Comparison of ENCODE assay signal across 8 cellular contexts in genomic region chr2:42169100-42169868, GRCh38. TPM values are rescaled to one million over a fixed set of nuclear protein-coding genes. Genes with fewer than 3 reads are reported as not detected.
DNase-seq lines count a peak whose midpoint lies in the region; ATAC-seq and TF ChIP-seq lines count a peak whose summit lies in the region.

EML4 (plus strand) TSS chr2:42169353; CDS start chr2:42169612, 259 bp downstream.

- DNase-seq in DMS53 treated with DMSO at 0.1 percent for 48 hours (lab: John Stamatoyannopoulos, UW; ENCODE audit: unreplicated experiment) = peak; percentile 45
- peak; percentile 84 for DNase-seq in RKO (ENCODE audit: low spot score)
- peak; percentile 86 for DNase-seq in activated T-helper 1 cell treated with Interleukin-2 at 50 U/mL for 16 hours (ENCODE audit: low read depth)
- peak; percentile 86 for DNase-seq in fibroblast of gingiva (ENCODE audit: low read depth)
- DNase-seq in naive B cell = peak; percentile 92
- peak; percentile 98 for DNase-seq in stimulated activated effector memory CD8-positive, alpha-beta T cell treated with anti-CD3 and anti-CD28 coated beads, Interleukin-12 subunit alpha, Interleukin-12 subunit beta, amount 100 ng/mL, for 72 hours (ENCODE audit: low spot score in 2 of 2)

- peaks cover 47% of the 10 kb centered on the region for H3K4me1 ChIP-seq in KMS-11 (ENCODE audit: low read depth, poor library complexity, severe bottlenecking)

- H3K4me3 ChIP-seq in KMS-11 (IDR thresholded peaks at IDR 0.05; ENCODE audit: insufficient read depth, low read depth, low read length) = peak within 1 kb of the TSS; percentile 99

- H3K9me3 Mint-ChIP-seq in naive B cell = no peaks in the 10 kb centered on the region
- no peaks in the 10 kb centered on the region for H3K9me3 Mint-ChIP-seq in stimulated activated effector memory CD8-positive, alpha-beta T cell treated with anti-CD3 and anti-CD28 coated beads, Interleukin-12 subunit alpha, Interleukin-12 subunit beta, amount 100 ng/mL, for 72 hours

- peak within 1 kb of the TSS; percentile 51 for H3K27ac ChIP-seq in KMS-11

- no peak for TF ChIP-seq CTCF in KMS-11 (conservative IDR thresholded peaks at IDR 0.05; ENCODE audit: low read depth, low read length)

- peaks cover 5 to 22% (median 16%) of the 10 kb centered on the region in 3 donors for H3K4me1 Mint-ChIP-seq in naive B cell
- peaks cover 10% of the 10 kb centered on the region for H3K4me1 Mint-ChIP-seq in stimulated activated effector memory CD8-positive, alpha-beta T cell treated with anti-CD3 and anti-CD28 coated beads, Interleukin-12 subunit alpha, Interleukin-12 subunit beta, amount 100 ng/mL, for 72 hours

- H3K27me3 ChIP-seq in KMS-11 (ENCODE audit: insufficient read depth, low read depth) = no peaks in the 10 kb centered on the region

- no peaks in the 10 kb centered on the region for H3K36me3 ChIP-seq in KMS-11 (ENCODE audit: insufficient read depth)

- peak within 1 kb of the TSS in 1 of 8 donors; percentile 33 for H3K4me3 Mint-ChIP-seq in naive B cell
- no peak within 1 kb of the TSS for H3K4me3 Mint-ChIP-seq in stimulated activated effector memory CD8-positive, alpha-beta T cell treated with anti-CD3 and anti-CD28 coated beads, Interleukin-12 subunit alpha, Interleukin-12 subunit beta, amount 100 ng/mL, for 72 hours

- no peaks in the 10 kb centered on the region for H4K20me1 ChIP-seq in KMS-11 (ENCODE audit: insufficient read depth)

- H2AFZ ChIP-seq in KMS-11 (ENCODE audit: low read depth) = peak within 1 kb of the TSS; percentile 93

- peaks cover 50% of the 10 kb centered on the region for H3K79me2 ChIP-seq in KMS-11 (ENCODE audit: insufficient read depth, low read depth)

- H3K27ac Mint-ChIP-seq in naive B cell = peak within 1 kb of the TSS in 3 of 6 donors; percentile 82 to 94 (median 83)
- H3K27ac Mint-ChIP-seq in stimulated activated effector memory CD8-positive, alpha-beta T cell treated with anti-CD3 and anti-CD28 coated beads, Interleukin-12 subunit alpha, Interleukin-12 subunit beta, amount 100 ng/mL, for 72 hours = no peak within 1 kb of the TSS

- H3K27me3 Mint-ChIP-seq in naive B cell = no peaks in the 10 kb centered on the region

- H3K9ac ChIP-seq in KMS-11 = peak within 1 kb of the TSS; percentile 55

- ATAC-seq in GM21737 (IDR thresholded peaks at IDR 0.05; ENCODE audit: unreplicated experiment) (peak; percentile 87), naive B cell (ENCODE audit: low read depth in 2 of 2) (peak; percentile 84 to 85)
- ATAC-seq in stimulated activated effector memory CD8-positive, alpha-beta T cell treated with anti-CD3 and anti-CD28 coated beads, Interleukin-12 subunit alpha, Interleukin-12 subunit beta, amount 100 ng/mL, for 72 hours = peak; percentile 91

- no peaks in the 10 kb centered on the region for H3K36me3 Mint-ChIP-seq in naive B cell
- peaks cover 6% of the 10 kb centered on the region for H3K36me3 Mint-ChIP-seq in stimulated activated effector memory CD8-positive, alpha-beta T cell treated with anti-CD3 and anti-CD28 coated beads, Interleukin-12 subunit alpha, Interleukin-12 subunit beta, amount 100 ng/mL, for 72 hours

- peak within 1 kb of the TSS; percentile 85 for H3K4me2 ChIP-seq in KMS-11

RNA-seq across cellular contexts. Expression of gene EML4, which starts in this region (rescaled TPM):
- 10 to 100 TPM; 33.3 to 77.6 (median 62.5) TPM for polyA plus RNA-seq in naive B cell (ENCODE audit: low read depth in 6 of 6)

Comparison
In these comparisons a context has a peak if more than half of its experiments do, and no peak if none do; other contexts are left out.
1. Peak in every context shown above with its lines: DNase-seq, ATAC-seq, H3K4me3 ChIP-seq and H3K27ac ChIP-seq.
2. DNase-seq: peak in every context shown above with its lines; median percentile 98 in stimulated activated effector memory CD8-positive, alpha-beta T cell treated with anti-CD3 and anti-CD28 coated beads, Interleukin-12 subunit alpha, Interleukin-12 subunit beta, amount 100 ng/mL, for 72 hours; 92 in naive B cell; 86 in activated T-helper 1 cell treated with Interleukin-2 at 50 U/mL for 16 hours; 86 in fibroblast of gingiva; 84 in RKO; 45 in DMS53 treated with DMSO at 0.1 percent for 48 hours.